Comparison of ENCODE assay signal across 10 cellular contexts in the genomic region with DNA sequence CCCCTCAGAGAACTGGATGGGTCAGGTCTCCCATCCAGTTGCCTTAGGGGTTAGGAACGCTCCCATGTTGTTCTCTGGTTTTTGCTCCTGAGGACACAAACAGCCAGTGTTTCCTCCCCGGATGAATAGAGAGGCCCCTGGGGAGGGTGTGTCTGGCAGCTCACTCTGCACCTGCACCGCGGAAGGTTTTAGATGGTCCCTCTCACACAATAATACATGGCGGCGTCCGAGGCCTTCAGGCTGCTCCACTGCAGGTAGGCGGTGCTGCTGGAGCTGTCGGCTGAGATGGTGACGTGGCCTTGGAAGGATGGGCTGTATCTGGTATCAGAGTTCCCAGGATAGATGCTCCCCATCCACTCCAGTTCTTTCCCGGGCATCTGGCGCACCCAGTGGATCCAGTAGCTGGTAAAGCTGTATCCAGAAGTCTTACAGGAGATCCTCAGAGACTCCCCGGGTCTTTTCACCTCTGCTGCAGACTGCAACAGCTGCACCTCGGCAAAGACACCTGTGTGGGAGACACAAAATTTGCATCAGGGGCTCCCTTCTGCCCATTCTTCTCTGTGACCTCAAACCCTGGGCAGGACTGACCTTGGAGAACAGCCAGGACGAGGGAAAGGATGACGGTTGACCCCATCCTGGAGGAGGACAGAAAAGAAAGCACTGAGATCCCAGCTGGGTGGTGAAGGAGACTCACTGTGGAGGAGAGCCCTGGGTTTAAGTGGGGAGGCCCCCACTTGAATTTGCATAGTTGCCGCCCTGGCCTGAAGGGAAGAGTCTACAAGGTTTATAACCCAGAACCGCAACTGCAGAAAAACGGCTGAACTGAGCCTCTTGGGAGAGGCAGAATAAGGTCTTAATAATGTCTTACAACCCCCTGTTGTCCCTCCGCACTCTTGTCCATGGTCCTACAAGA.
DNase-seq lines count a peak whose midpoint lies in the region; ATAC-seq and TF ChIP-seq lines count a peak whose summit lies in the region.
"Had no signal": no experiment of that assay in that cellular context is flagged by ENCODE, and none has a peak within 500 bp of the region (broad histone marks: within the 10 kb centered on the region; RNA-seq: fewer than 3 reads in every experiment).

No MANE protein-coding gene starts in this region.

- H3K36me3 ChIP-seq in transverse colon: no peaks in the 10 kb centered on the region
- H3K36me3 ChIP-seq: right atrium auricular region had no signal

- 53 to 67% methylated on average over 5 to 20 of the region's 20 CpGs for WGBS in transverse colon (ENCODE audit: low coverage in 1 of 2), 2 donors

- no peak for ATAC-seq in activated T-cell treated with anti-CD3 and anti-CD28 coated beads, Interleukin-2, amount 50 U/mL, for 4 hours
- peak; percentile 71 for ATAC-seq in GM21786 (IDR thresholded peaks at IDR 0.05; ENCODE audit: unreplicated experiment)

- peaks cover 0 to 17% (median 7%) of the 10 kb centered on the region in 4 donors for H3K4me1 ChIP-seq in transverse colon
- H3K4me1 ChIP-seq: right atrium auricular region had no signal

- in situ Hi-C loops in transverse colon (cut with MboI; ENCODE audit: low pct_ligation_motif_present in 1 of 4, low pct_unique_long_range_greater_than_20kb in 1 of 4, low sequenced_read_pairs in 3 of 4): no loop called here

- no peaks in the 10 kb centered on the region for H3K9me3 Mint-ChIP-seq in activated T-cell treated with anti-CD3 and anti-CD28 coated beads, Interleukin-2, amount 50 U/mL, for 4 hours
- no peaks in the 10 kb centered on the region for H3K9me3 Mint-ChIP-seq in IgD-negative memory B cell
- H3K9me3 Mint-ChIP-seq in immature natural killer cell: no peaks in the 10 kb centered on the region
- H3K9me3 Mint-ChIP-seq in type B pancreatic cell: peaks cover 17% of the 10 kb centered on the region

- intact Hi-C loops in transverse colon (cut with DNase I; ENCODE audit: low total_unique reads): no loop called here

- peaks cover 19% of the 10 kb centered on the region for H3K4me1 Mint-ChIP-seq in activated T-cell treated with anti-CD3 and anti-CD28 coated beads, Interleukin-2, amount 50 U/mL, for 4 hours (ENCODE audit: low read depth)
- H3K4me1 Mint-ChIP-seq in IgD-negative memory B cell (peaks cover 38 to 55% (median 44%) of the 10 kb centered on the region in 3 donors), immature natural killer cell (peaks cover 6 to 12% of the 10 kb centered on the region in 2 donors), type B pancreatic cell (ENCODE audit: unreplicated experiment) (no peaks in the 10 kb centered on the region)

- no peaks in the 10 kb centered on the region for H3K9me3 ChIP-seq in transverse colon
- H3K9me3 ChIP-seq: right atrium auricular region had no signal

- peak overlapping the region; percentile 74 to 97 (median 92) for H3K27ac Mint-ChIP-seq in IgD-negative memory B cell
- H3K27ac Mint-ChIP-seq in immature natural killer cell: no peak overlapping the region
- no peak overlapping the region for H3K27ac Mint-ChIP-seq in type B pancreatic cell

- H3K36me3 Mint-ChIP-seq in activated T-cell treated with anti-CD3 and anti-CD28 coated beads, Interleukin-2, amount 50 U/mL, for 4 hours (ENCODE audit: insufficient read depth): no peaks in the 10 kb centered on the region
- H3K36me3 Mint-ChIP-seq in IgD-negative memory B cell (no peaks in the 10 kb centered on the region), immature natural killer cell (no peaks in the 10 kb centered on the region), type B pancreatic cell (no peaks in the 10 kb centered on the region)

- peaks cover 6% of the 10 kb centered on the region for H3K27me3 Mint-ChIP-seq in activated T-cell treated with anti-CD3 and anti-CD28 coated beads, Interleukin-2, amount 50 U/mL, for 4 hours (ENCODE audit: low read depth)
- H3K27me3 Mint-ChIP-seq in IgD-negative memory B cell (peaks cover 1% of the 10 kb centered on the region), immature natural killer cell (ENCODE audit: low read depth in 3 of 3) (no peaks in the 10 kb centered on the region), type B pancreatic cell (no peaks in the 10 kb centered on the region)

- DNase-seq in activated T-cell treated with anti-CD3 and anti-CD28 coated beads, Interleukin-2, amount 50 U/mL, for 4 hours: no peak
- no peak for DNase-seq in activated T-cell treated with anti-CD3 and anti-CD28 coated beads, Interleukin-2, amount 50 U/mL, for 48 hours
- peak; percentile 24 for DNase-seq in transverse colon
- DNase-seq in nucleus accumbens (lab: John Stamatoyannopoulos, UW): no peak
- DNase-seq in immature natural killer cell: no peak
- no peak for DNase-seq in type B pancreatic cell (ENCODE audit: extremely low spot score, unreplicated experiment)
- DNase-seq: stimulated activated CD8-positive, alpha-beta memory T cell treated with anti-CD3 and anti-CD28 coated beads, Interleukin-4, amount 100 ng/mL, for 48 hours had no signal

- no peak overlapping the region for H3K27ac ChIP-seq in transverse colon
- H3K27ac ChIP-seq: right atrium auricular region had no signal

- TF ChIP-seq CTCF in transverse colon (IDR thresholded peaks at IDR 0.05): no peak
- TF ChIP-seq CTCF in type B pancreatic cell (conservative IDR thresholded peaks at IDR 0.05): no peak

- no peak for TF ChIP-seq POLR2A in transverse colon (IDR thresholded peaks at IDR 0.05)

- H3K4me3 Mint-ChIP-seq in activated T-cell treated with anti-CD3 and anti-CD28 coated beads, Interleukin-2, amount 50 U/mL, for 4 hours: peak overlapping the region; percentile 42
- peak overlapping the region; percentile 80 to 95 (median 92) for H3K4me3 Mint-ChIP-seq in IgD-negative memory B cell
- no peak overlapping the region for H3K4me3 Mint-ChIP-seq in immature natural killer cell
- no peak overlapping the region for H3K4me3 Mint-ChIP-seq in type B pancreatic cell

- no peaks in the 10 kb centered on the region for H3K27me3 ChIP-seq in transverse colon
- H3K27me3 ChIP-seq: right atrium auricular region had no signal

- no peak overlapping the region for H3K4me3 ChIP-seq in transverse colon
- H3K4me3 ChIP-seq: right atrium auricular region had no signal

- no peak for TF ChIP-seq EP300 in transverse colon (IDR thresholded peaks at IDR 0.05; ENCODE audit: low read depth)

Comparison
In these comparisons a context has a peak if more than half of its experiments do, and no peak if none do; other contexts are left out.
1. H3K4me3 Mint-ChIP-seq: peak in activated T-cell treated with anti-CD3 and anti-CD28 coated beads, Interleukin-2, amount 50 U/mL, for 4 hours (single experiment) and IgD-negative memory B cell (4 of 4); none in immature natural killer cell (0 of 5) and type B pancreatic cell (single experiment).
2. H3K27ac Mint-ChIP-seq: peak in IgD-negative memory B cell (3 of 3); none in immature natural killer cell (0 of 6) and type B pancreatic cell (single experiment).